29 cellular contexts compared by ENCODE assay signal in genomic region chr3:183132409-183132808, GRCh38. TPM values are rescaled to one million over a fixed set of nuclear protein-coding genes. Genes with fewer than 3 reads are reported as not detected.
"Had no signal": no experiment of that assay in that cellular context is flagged by ENCODE, and none has a peak within 500 bp of the region (broad histone marks: within the 10 kb centered on the region; RNA-seq: fewer than 3 reads in every experiment).

No MANE protein-coding gene starts in this region.

- H3K27ac Mint-ChIP-seq: activated CD8-positive, alpha-beta T cell treated with anti-CD3 and anti-CD28 coated beads, Interleukin-2, amount 10 ng/mL, durations not matched to agents 7 days and 5 days; activated naive CD4-positive, alpha-beta T cell treated with anti-CD3 and anti-CD28 coated beads, Interleukin-2, amount 50 U/mL, for 24 hours; activated T-helper 1 cell treated with anti-CD3 and anti-CD28 coated beads, Interleukin-12 subunit alpha, Interleukin-12 subunit beta, Interleukin-2, Interleukin-4 antibody, amounts not matched to agents 30 ng/mL and 10 ng/mL and 1 ng/mL, durations not matched to agents 14 hours and 24 hours and 36 hours; T-helper 17 cell; WTC11 had no signal

- H3K9me3 ChIP-seq: ascending aorta, body of pancreas had no signal

- H3K27me3 ChIP-seq: ascending aorta, body of pancreas had no signal

- DNase-seq: activated CD4-positive, alpha-beta T cell treated with anti-CD3 and anti-CD28 coated beads for 48 hours; activated CD4-positive, alpha-beta T cell treated with anti-CD3 and anti-CD28 coated beads, Interleukin-2, amount 50 U/mL, for 4 hours; activated CD4-positive, CD25-positive, alpha-beta regulatory T cell treated with anti-CD3 and anti-CD28 coated beads, Interleukin-2, amount 50 U/mL, for 72 hours; activated CD8-positive, alpha-beta memory T cell treated with anti-CD3 and anti-CD28 coated beads, Interleukin-2, amount 50 U/mL, for 48 hours; activated CD8-positive, alpha-beta T cell treated with anti-CD3 and anti-CD28 coated beads, Interleukin-2, amount 10 ng/mL, durations not matched to agents 7 days and 5 days; activated effector memory CD4-positive, alpha-beta T cell treated with Interleukin-2 at 50 U/mL for 16 hours; activated naive CD4-positive, alpha-beta T cell; activated naive CD8-positive, alpha-beta T cell treated with anti-CD3 and anti-CD28 coated beads, Interleukin-2, amount 50 U/mL, for 24 hours; activated T-cell treated with anti-CD3 and anti-CD28 coated beads, Interleukin-2, amount 50 U/mL, for 24 hours; amniotic stem cell; body of pancreas; central memory CD4-positive, alpha-beta T cell; NCI-H1105 treated with DMSO at 0.1 percent for 48 hours; NCI-H1436 treated with DMSO at 0.1 percent for 48 hours; NCI-H187; NCI-H2081; NCI-H510A treated with DMSO at 0.1 percent for 48 hours; NCI-H69; NK-92 treated with Interleukin-12 subunit alpha and Interleukin-12 subunit beta, amount 100 ng/mL, for 24 hours; SHP77 treated with DMSO at 0.1 percent for 48 hours; T-helper 17 cell; T-helper 9 cell had no signal

- ATAC-seq: activated CD8-positive, alpha-beta T cell treated with anti-CD3 and anti-CD28 coated beads, Interleukin-2, amount 10 ng/mL, durations not matched to agents 7 days and 5 days; activated naive CD8-positive, alpha-beta T cell treated with anti-CD3 and anti-CD28 coated beads, Interleukin-2, amount 50 U/mL, for 24 hours; body of pancreas; T-helper 17 cell; WTC11 had no signal

- H3K4me1 ChIP-seq: ascending aorta, body of pancreas had no signal

- H3K4me2 ChIP-seq: KMS-11 had no signal

- FAIRE-seq: bronchial epithelial cell, RCC 7860 had no signal

- H3K9ac ChIP-seq: KMS-11 had no signal

- H3K4me3 ChIP-seq: ascending aorta, body of pancreas had no signal

- H3K27me3 Mint-ChIP-seq: activated naive CD4-positive, alpha-beta T cell treated with anti-CD3 and anti-CD28 coated beads, Interleukin-2, amount 50 U/mL, for 24 hours; activated naive CD8-positive, alpha-beta T cell treated with anti-CD3 and anti-CD28 coated beads, Interleukin-2, amount 50 U/mL, for 24 hours; activated T-cell treated with anti-CD3 and anti-CD28 coated beads, Interleukin-2, amount 50 U/mL, for 24 hours; T-helper 17 cell had no signal

- H3K27ac ChIP-seq: ascending aorta, body of pancreas, KMS-11 had no signal

- H3K36me3 ChIP-seq: ascending aorta had no signal

- H3K4me3 Mint-ChIP-seq: activated CD8-positive, alpha-beta T cell treated with anti-CD3 and anti-CD28 coated beads, Interleukin-2, amount 10 ng/mL, durations not matched to agents 7 days and 5 days; activated naive CD4-positive, alpha-beta T cell treated with anti-CD3 and anti-CD28 coated beads, Interleukin-2, amount 50 U/mL, for 24 hours; activated naive CD8-positive, alpha-beta T cell treated with anti-CD3 and anti-CD28 coated beads, Interleukin-2, amount 50 U/mL, for 24 hours; activated T-cell treated with anti-CD3 and anti-CD28 coated beads, Interleukin-2, amount 50 U/mL, for 24 hours; activated T-helper 1 cell treated with anti-CD3 and anti-CD28 coated beads, Interleukin-12 subunit alpha, Interleukin-12 subunit beta, Interleukin-2, Interleukin-4 antibody, amounts not matched to agents 30 ng/mL and 10 ng/mL and 1 ng/mL, durations not matched to agents 14 hours and 24 hours and 36 hours; T-helper 17 cell; WTC11 had no signal

- H3K4me1 Mint-ChIP-seq: activated naive CD4-positive, alpha-beta T cell treated with anti-CD3 and anti-CD28 coated beads, Interleukin-2, amount 50 U/mL, for 24 hours; activated naive CD8-positive, alpha-beta T cell treated with anti-CD3 and anti-CD28 coated beads, Interleukin-2, amount 50 U/mL, for 24 hours; T-helper 17 cell had no signal

RNA-seq across cellular contexts. Expression of gene LAMP3, which starts 30.1 kb away (rescaled TPM):
- total RNA-seq: ascending aorta had no signal
